ENCODE assay signal across 22 cellular contexts in genomic region chr18:78130232-78131195, GRCh38.
DNase-seq lines count a peak whose midpoint lies in the region; ATAC-seq, FAIRE-seq and TF ChIP-seq lines count a peak whose summit lies in the region.
"Had no signal": no experiment of that assay in that cellular context is flagged by ENCODE, and none has a peak within 500 bp of the region (broad histone marks: within the 10 kb centered on the region; RNA-seq: fewer than 3 reads in every experiment).

No MANE protein-coding gene starts in this region.

- no peak overlapping the region for H3K9ac ChIP-seq in H1 (replicated peaks in 1 of 4; ENCODE audit: extremely low read depth in 1 of 4, low read depth in 3 of 4, low read length in 3 of 4)
- H3K9ac ChIP-seq: GM23248 had no signal

- no peak overlapping the region for H3K4me2 ChIP-seq in H1 (ENCODE audit: insufficient read depth in 1 of 2, low read depth in 2 of 2, low read length in 2 of 2)
- H3K4me2 ChIP-seq: A549 had no signal

- H3K56ac ChIP-seq in H1 (replicated peaks; ENCODE audit: insufficient read length, low read depth, low read length), result no peak overlapping the region

- 92% methylated on average over 12 of the region's 12 CpGs; no CpG with 5 or more reads in 1 of the 2 experiments for WGBS in H1 (ENCODE audit: extremely low coverage in 1 of 2, insufficient coverage in 1 of 2, insufficient read length in 1 of 2, insufficient replicate concordance in 2 of 2, low coverage in 1 of 2, low lambda C conversion rate in 2 of 2, missing lambda C conversion rate in 1 of 2), 2 experiments
- 60 to 61% methylated on average over 12 of the region's 12 CpGs for WGBS in tibial nerve, 2 donors

- no peak overlapping the region for H4K8ac ChIP-seq in H1 (ENCODE audit: extremely low read depth, insufficient read depth, low read length)

- POLR2A ChIA-PET in H1 (lab: Charles Lee; ENCODE audit: partially characterized antibody), result no interaction called here

- H2AFZ ChIP-seq in H1 (ENCODE audit: low read length), result no peak overlapping the region
- H2AFZ ChIP-seq: GM23248 had no signal

- ATAC-seq in Right ventricle myocardium inferior (no peak), GM19035 (IDR thresholded peaks at IDR 0.05; ENCODE audit: unreplicated experiment) (no peak)
- ATAC-seq: A549; CD8-positive, alpha-beta T cell; GM12878; HCT116; HepG2 had no signal

- no peaks in the 10 kb centered on the region for H3K79me1 ChIP-seq in H1 (ENCODE audit: low read depth, low read length)

- no peak for FAIRE-seq in H1 (lab: Jason Lieb, UNC)
- FAIRE-seq: A549, GM12878, H54, HepG2 had no signal

- 0 out of 2 replicates have a peak overlapping the region, but pooled peaks have one; percentile 32 for H2BK15ac ChIP-seq in H1 (ENCODE audit: low read length)

- no peak overlapping the region for H4K5ac ChIP-seq in H1 (ENCODE audit: insufficient read length, low read depth, low read length)

- H3K18ac ChIP-seq in H1 (ENCODE audit: extremely low read depth, low read length), result no peak overlapping the region

- DNase-seq in right atrium auricular region (ENCODE audit: low spot score) (peak; percentile 38), Right ventricle myocardium inferior (ENCODE audit: missing footprints) (no peak), H1 (ENCODE audit: low read depth in 1 of 2, low spot score in 2 of 2) (no peak), osteocyte (ENCODE audit: extremely low spot score, unreplicated experiment) (peak; percentile 54), tibial nerve (ENCODE audit: low spot score in 2 of 2) (no peak), kidney glomerular epithelial cell (lab: John Stamatoyannopoulos, UW) (no peak), NCI-H748 (lab: John Stamatoyannopoulos, UW; ENCODE audit: unreplicated experiment) (no peak)
- DNase-seq: AML-193; Calu3; CD8-positive, alpha-beta T cell; DMS79 treated with DMSO at 0.1 percent for 48 hours; EL; GM23248; HFFc6 had no signal

- no peak overlapping the region for H2BK120ac ChIP-seq in H1 (replicated peaks; ENCODE audit: low read depth, low read length)

- H3K23ac ChIP-seq in H1 (ENCODE audit: insufficient read length), result no peak overlapping the region

- no peak overlapping the region; the same call in 1 of the 2 replicates for H2BK20ac ChIP-seq in H1 (ENCODE audit: low read length)

- TF ChIP-seq CTCF in right atrium auricular region (IDR thresholded peaks at IDR 0.05), result no peak
- TF ChIP-seq CTCF in H1 (IDR thresholded peaks at IDR 0.05; ENCODE audit: control extremely low read depth in 1 of 3, insufficient read depth in 1 of 3, low read depth in 1 of 3, low read length in 3 of 3), result no peak
- TF ChIP-seq CTCF in osteocyte (IDR thresholded peaks at IDR 0.05), result no peak
- no peak for TF ChIP-seq CTCF in tibial nerve (IDR thresholded peaks at IDR 0.05)

- H3K4me3 Mint-ChIP-seq in osteocyte (ENCODE audit: unreplicated experiment), result no peak overlapping the region
- H3K4me3 Mint-ChIP-seq: CD8-positive, alpha-beta T cell; HFFc6; IgD-negative memory B cell had no signal

- no peaks in the 10 kb centered on the region for H3K36me3 Mint-ChIP-seq in osteocyte (ENCODE audit: unreplicated experiment)
- H3K36me3 Mint-ChIP-seq: CD8-positive, alpha-beta T cell; IgD-negative memory B cell had no signal

- TF ChIP-seq POLR2A in H1 (IDR thresholded peaks at IDR 0.05; ENCODE audit: control extremely low read depth in 1 of 2, low read depth in 2 of 2, low read length in 2 of 2) (no peak), tibial nerve (IDR thresholded peaks at IDR 0.05) (no peak)

- CTCF ChIA-PET in H1 (lab: Charles Lee; ENCODE audit: partially characterized antibody), result no interaction called here

- H3K4me1 ChIP-seq in right atrium auricular region (no peaks in the 10 kb centered on the region), H1 (replicated peaks in 1 of 4; ENCODE audit: control insufficient read depth in 3 of 4, insufficient read depth in 4 of 4, low read length in 3 of 4) (no peaks in the 10 kb centered on the region), tibial nerve (no peaks in the 10 kb centered on the region)
- H3K4me1 ChIP-seq: A549 had no signal

- no peak overlapping the region for H4K91ac ChIP-seq in H1 (replicated peaks; ENCODE audit: insufficient read length, low read length)

- no peak overlapping the region for H2AK5ac ChIP-seq in H1 (ENCODE audit: low read depth, low read length)

- H2BK5ac ChIP-seq in H1 (ENCODE audit: low read depth, low read length), result no peak overlapping the region

- no peaks in the 10 kb centered on the region for H3K36me3 ChIP-seq in right atrium auricular region
- H3K36me3 ChIP-seq in H1 (ENCODE audit: control insufficient read depth in 2 of 4, insufficient read depth in 4 of 4, low read length in 3 of 4), result no peaks in the 10 kb centered on the region; a peak in 1 of 8 replicates
- no peaks in the 10 kb centered on the region for H3K36me3 ChIP-seq in tibial nerve

- H3K27ac ChIP-seq in right atrium auricular region, result no peak overlapping the region
- H3K27ac ChIP-seq in H1 (ENCODE audit: low read depth, low read length), result no peak overlapping the region
- no peak overlapping the region for H3K27ac ChIP-seq in tibial nerve
- H3K27ac ChIP-seq: 22Rv1, A549, GM23248 had no signal

- no peak overlapping the region for H3K14ac ChIP-seq in H1 (ENCODE audit: insufficient read length)

- no peaks in the 10 kb centered on the region for H3K9me3 ChIP-seq in right atrium auricular region
- H3K9me3 ChIP-seq in H1 (ENCODE audit: insufficient read depth in 2 of 2, low read depth in 1 of 2, low read length in 1 of 2), result no peaks in the 10 kb centered on the region
- H3K9me3 ChIP-seq in tibial nerve, result no peaks in the 10 kb centered on the region
- H3K9me3 ChIP-seq: A549 had no signal

- H3K9me3 Mint-ChIP-seq in osteocyte (ENCODE audit: unreplicated experiment), result peaks cover 51% of the 10 kb centered on the region

- no peak for TF ChIP-seq RAD21 in H1 (IDR thresholded peaks at IDR 0.05 in 1 of 2, conservative IDR thresholded peaks at IDR 0.05 in 1 of 2; ENCODE audit: low read depth in 2 of 2, low read length in 2 of 2)

- no peaks in the 10 kb centered on the region for H3K23me2 ChIP-seq in H1 (ENCODE audit: low read depth, low read length)

- no peak overlapping the region for H2BK12ac ChIP-seq in H1 (ENCODE audit: low read depth, low read length)

- H3K4me1 Mint-ChIP-seq in osteocyte (ENCODE audit: unreplicated experiment), result no peaks in the 10 kb centered on the region

- H3K27ac Mint-ChIP-seq in osteocyte (ENCODE audit: unreplicated experiment), result no peak overlapping the region
- H3K27ac Mint-ChIP-seq: CD8-positive, alpha-beta T cell; HFFc6; IgD-negative memory B cell had no signal

- H4K20me1 ChIP-seq in H1 (replicated peaks in 1 of 2; ENCODE audit: control insufficient read depth in 1 of 2, insufficient read depth in 2 of 2, low read length in 2 of 2), result peaks cover 0 to 5% of the 10 kb centered on the region in 2 experiments

- TF ChIP-seq EP300 in H1 (IDR thresholded peaks at IDR 0.05; ENCODE audit: borderline replicate concordance in 1 of 2, low read depth in 2 of 2, low read length in 2 of 2) (no peak), tibial nerve (IDR thresholded peaks at IDR 0.05) (no peak)

- no peaks in the 10 kb centered on the region for H3K79me2 ChIP-seq in H1 (ENCODE audit: control insufficient read depth in 1 of 2, insufficient read depth in 2 of 2, low read length in 2 of 2)

- intact Hi-C loops in Right ventricle myocardium inferior (cut with DNase I), result no loop called here

- no peak overlapping the region for H3K4ac ChIP-seq in H1 (replicated peaks; ENCODE audit: insufficient read length, low read depth, low read length)

- H3K27me3 Mint-ChIP-seq in osteocyte (ENCODE audit: unreplicated experiment), result no peaks in the 10 kb centered on the region
- H3K27me3 Mint-ChIP-seq: IgD-negative memory B cell had no signal

- no peak overlapping the region for H3K4me3 ChIP-seq in right atrium auricular region
- no peak overlapping the region for H3K4me3 ChIP-seq in H1 (ENCODE audit: extremely low read depth in 1 of 4, insufficient read depth in 2 of 4, low read depth in 3 of 4, low read length in 4 of 4)
- no peak overlapping the region for H3K4me3 ChIP-seq in tibial nerve
- H3K4me3 ChIP-seq: A549, GM12878, GM23248 had no signal

- H3K27me3 ChIP-seq in right atrium auricular region, result no peaks in the 10 kb centered on the region
- H3K27me3 ChIP-seq in H1 (replicated peaks in 1 of 4; ENCODE audit: control insufficient read depth in 3 of 4, extremely low read depth in 1 of 4, insufficient read depth in 3 of 4, low read length in 3 of 4), result no peaks in the 10 kb centered on the region; a peak in 1 of 7 replicates
- H3K27me3 ChIP-seq in tibial nerve, result no peaks in the 10 kb centered on the region

TF ChIP-seq in H1, 55 proteins besides CTCF, POLR2A, EP300 and RAD21:
- no peak for TF ChIP-seq KDM4A (IDR thresholded peaks at IDR 0.05; ENCODE audit: low read depth, low read length, severe bottlenecking)
- TF ChIP-seq EZH2 (IDR thresholded peaks at IDR 0.05; ENCODE audit: low read depth, low read length, severe bottlenecking), result no peak
- no peak for TF ChIP-seq JUN (IDR thresholded peaks at IDR 0.05; ENCODE audit: low read depth, low read length)
- no peak for TF ChIP-seq POU5F1 (IDR thresholded peaks at IDR 0.05; ENCODE audit: low read depth, low read length)
- no peak for TF ChIP-seq SP1 (IDR thresholded peaks at IDR 0.05; ENCODE audit: low read depth, low read length)
- TF ChIP-seq POLR2AphosphoS5 (IDR thresholded peaks at IDR 0.05; ENCODE audit: low read depth, low read length), result no peak
- no peak for TF ChIP-seq GTF2F1 (IDR thresholded peaks at IDR 0.05; ENCODE audit: borderline replicate concordance, low read depth, low read length)
- no peak for TF ChIP-seq SUZ12 (IDR thresholded peaks at IDR 0.05; ENCODE audit: low read length)
- no peak for TF ChIP-seq SP4 (IDR thresholded peaks at IDR 0.05; ENCODE audit: low read length)
- no peak for TF ChIP-seq JUND (IDR thresholded peaks at IDR 0.05; ENCODE audit: low read length)
- no peak for TF ChIP-seq MAX (IDR thresholded peaks at IDR 0.05)
- TF ChIP-seq TCF12 (IDR thresholded peaks at IDR 0.05; ENCODE audit: low read depth, low read length), result no peak
- no peak for TF ChIP-seq KDM1A (IDR thresholded peaks at IDR 0.05; ENCODE audit: borderline replicate concordance, low read length)

Comparison
In these comparisons a context has a peak if more than half of its experiments do, and no peak if none do; other contexts are left out.
1. DNase-seq: peak in right atrium auricular region (single experiment) and osteocyte (single experiment); none in Right ventricle myocardium inferior (single experiment), H1 (0 of 2), tibial nerve (0 of 2), kidney glomerular epithelial cell (single experiment) and NCI-H748 (single experiment).